In genomic region chr14:70470863-70471563, GRCh38 we compare ENCODE assay signal across 6 cellular contexts. TPM values are rescaled to one million over a fixed set of nuclear protein-coding genes. Genes with fewer than 3 reads are reported as not detected.
"Had no signal": no experiment of that assay in that cellular context is flagged by ENCODE, and none has a peak within 500 bp of the region (broad histone marks: within the 10 kb centered on the region; RNA-seq: fewer than 3 reads in every experiment).

No MANE protein-coding gene starts in this region.

RNA-seq across cellular contexts. Expression of gene ADAM21, which starts 19.0 kb away (rescaled TPM):
- total RNA-seq: activated CD4-positive, alpha-beta T cell treated with anti-CD3 and anti-CD28 coated beads, Interleukin-2, amount 10 ng/mL, durations not matched to agents 24 days and 14 days; activated T-helper 17 cell treated with anti-CD3 and anti-CD28 coated beads, Interleukin-2, amount 50 U/mL, for 72 hours; cardiac muscle cell; OCI-LY7; PC-9 had no signal
- polyA plus RNA-seq: aorta, cardiac muscle cell had no signal
